17 cellular contexts compared by ENCODE assay signal in genomic region chr7:149297034-149297755, GRCh38. TPM values are rescaled to one million over a fixed set of nuclear protein-coding genes. Genes with fewer than 3 reads are reported as not detected.
DNase-seq lines count a peak whose midpoint lies in the region; ATAC-seq lines count a peak whose summit lies in the region.
"Had no signal": no experiment of that assay in that cellular context is flagged by ENCODE, and none has a peak within 500 bp of the region (broad histone marks: within the 10 kb centered on the region; RNA-seq: fewer than 3 reads in every experiment).

No MANE protein-coding gene starts in this region.

- H3K4me3 Mint-ChIP-seq in activated CD4-positive, alpha-beta T cell treated with anti-CD3 and anti-CD28 coated beads for 36 hours, result no peak overlapping the region
- no peak overlapping the region for H3K4me3 Mint-ChIP-seq in activated naive CD4-positive, alpha-beta T cell treated with anti-CD3 and anti-CD28 coated beads, Interleukin-2, amount 50 U/mL, for 24 hours
- H3K4me3 Mint-ChIP-seq in activated naive CD8-positive, alpha-beta T cell, result no peak overlapping the region
- H3K4me3 Mint-ChIP-seq in stimulated activated naive CD8-positive, alpha-beta T cell treated with anti-CD3 and anti-CD28 coated beads, Interleukin-15, amount 100 ng/mL, for 72 hours, result no peak overlapping the region

- H3K27me3 Mint-ChIP-seq in activated CD4-positive, alpha-beta T cell treated with anti-CD3 and anti-CD28 coated beads for 36 hours, result no peaks in the 10 kb centered on the region
- no peaks in the 10 kb centered on the region for H3K27me3 Mint-ChIP-seq in activated naive CD4-positive, alpha-beta T cell treated with anti-CD3 and anti-CD28 coated beads, Interleukin-2, amount 50 U/mL, for 24 hours
- H3K27me3 Mint-ChIP-seq in activated naive CD8-positive, alpha-beta T cell, result no peaks in the 10 kb centered on the region
- no peaks in the 10 kb centered on the region for H3K27me3 Mint-ChIP-seq in stimulated activated naive CD8-positive, alpha-beta T cell treated with anti-CD3 and anti-CD28 coated beads, Interleukin-15, amount 100 ng/mL, for 72 hours

- POLR2A ChIA-PET in activated CD4-positive, alpha-beta T cell treated with anti-CD3 and anti-CD28 coated beads for 36 hours (lab: Charles Lee), result no interaction called here

- peaks cover 15% of the 10 kb centered on the region for H3K4me1 Mint-ChIP-seq in activated CD4-positive, alpha-beta T cell treated with anti-CD3 and anti-CD28 coated beads for 36 hours
- peaks cover 6% of the 10 kb centered on the region for H3K4me1 Mint-ChIP-seq in activated naive CD4-positive, alpha-beta T cell treated with anti-CD3 and anti-CD28 coated beads, Interleukin-2, amount 50 U/mL, for 24 hours
- peaks cover 4% of the 10 kb centered on the region for H3K4me1 Mint-ChIP-seq in activated naive CD8-positive, alpha-beta T cell (ENCODE audit: low read depth)
- H3K4me1 Mint-ChIP-seq in stimulated activated naive CD8-positive, alpha-beta T cell treated with anti-CD3 and anti-CD28 coated beads, Interleukin-15, amount 100 ng/mL, for 72 hours, result peaks cover 8% of the 10 kb centered on the region

- peak overlapping the region; percentile 88 for H3K27ac Mint-ChIP-seq in activated CD4-positive, alpha-beta T cell treated with anti-CD3 and anti-CD28 coated beads for 36 hours
- peak overlapping the region; percentile 68 for H3K27ac Mint-ChIP-seq in activated naive CD4-positive, alpha-beta T cell treated with anti-CD3 and anti-CD28 coated beads, Interleukin-2, amount 50 U/mL, for 24 hours
- peak overlapping the region; percentile 86 for H3K27ac Mint-ChIP-seq in activated naive CD8-positive, alpha-beta T cell
- H3K27ac Mint-ChIP-seq in stimulated activated naive CD8-positive, alpha-beta T cell treated with anti-CD3 and anti-CD28 coated beads, Interleukin-15, amount 100 ng/mL, for 72 hours, result peak overlapping the region in 1 of 2 donors; percentile 69

- ATAC-seq in activated CD4-positive, alpha-beta T cell treated with anti-CD3 and anti-CD28 coated beads for 36 hours, result peak; percentile 93
- ATAC-seq in stimulated activated naive CD8-positive, alpha-beta T cell treated with anti-CD3 and anti-CD28 coated beads, Interleukin-15, amount 100 ng/mL, for 72 hours, result peak; percentile 37
- ATAC-seq in GM21825 (IDR thresholded peaks at IDR 0.05; ENCODE audit: unreplicated experiment), result no peak
- ATAC-seq: HCT116, Panc1, Right ventricle myocardium inferior had no signal

- DNase-seq in activated CD4-positive, alpha-beta T cell treated with anti-CD3 and anti-CD28 coated beads for 36 hours, result no peak
- DNase-seq in activated CD4-positive, alpha-beta T cell treated with anti-CD3 and anti-CD28 coated beads, Interleukin-2, amount 50 U/mL, for 4 hours, result no peak
- DNase-seq in activated naive CD4-positive, alpha-beta T cell treated with anti-CD3 and anti-CD28 coated beads, Interleukin-2, amount 50 U/mL, for 16 hours, result no peak
- peak in 1 of 2 donors; percentile 1 for DNase-seq in stimulated activated naive CD8-positive, alpha-beta T cell treated with anti-CD3 and anti-CD28 coated beads, Interleukin-15, amount 100 ng/mL, for 72 hours
- DNase-seq in cerebellar nuclear complex (lab: John Stamatoyannopoulos, UW), result no peak
- DNase-seq: C1 segment of cervical spinal cord, Caco-2, NCI-H1417, NCI-H1930, NCI-H2171, NCI-H446 treated with DMSO at 0.1 percent for 48 hours had no signal

- CTCF ChIA-PET in activated CD4-positive, alpha-beta T cell treated with anti-CD3 and anti-CD28 coated beads for 36 hours (lab: Charles Lee), result interaction anchor here (0.6 to 1.2 kb wide), 4 partner anchors 13 to 190 kb away, joined by 3 to 6 read pairs (median 4); no protein-coding TSS in a partner anchor

- intact Hi-C loops in activated CD4-positive, alpha-beta T cell treated with anti-CD3 and anti-CD28 coated beads for 36 hours (cut with DNase I, micrococcal nuclease), result no loop called here

- peaks cover 4% of the 10 kb centered on the region for H3K36me3 Mint-ChIP-seq in activated CD4-positive, alpha-beta T cell treated with anti-CD3 and anti-CD28 coated beads for 36 hours (ENCODE audit: low read depth)
- peaks cover 3% of the 10 kb centered on the region for H3K36me3 Mint-ChIP-seq in activated naive CD4-positive, alpha-beta T cell treated with anti-CD3 and anti-CD28 coated beads, Interleukin-2, amount 50 U/mL, for 24 hours
- no peaks in the 10 kb centered on the region for H3K36me3 Mint-ChIP-seq in activated naive CD8-positive, alpha-beta T cell

- no peaks in the 10 kb centered on the region for H3K9me3 Mint-ChIP-seq in activated CD4-positive, alpha-beta T cell treated with anti-CD3 and anti-CD28 coated beads for 36 hours (ENCODE audit: low read depth)
- no peaks in the 10 kb centered on the region for H3K9me3 Mint-ChIP-seq in activated naive CD4-positive, alpha-beta T cell treated with anti-CD3 and anti-CD28 coated beads, Interleukin-2, amount 50 U/mL, for 24 hours
- H3K9me3 Mint-ChIP-seq in activated naive CD8-positive, alpha-beta T cell (ENCODE audit: low read depth), result no peaks in the 10 kb centered on the region
- peaks cover 0 to 12% of the 10 kb centered on the region in 2 donors for H3K9me3 Mint-ChIP-seq in stimulated activated naive CD8-positive, alpha-beta T cell treated with anti-CD3 and anti-CD28 coated beads, Interleukin-15, amount 100 ng/mL, for 72 hours

RNA-seq across cellular contexts. Expression of gene ZNF783, which starts 35.2 kb away (rescaled TPM):
- 10 to 100 TPM; 14.5 to 15.4 TPM for total RNA-seq in activated CD4-positive, alpha-beta T cell treated with anti-CD3 and anti-CD28 coated beads for 36 hours

RNA-seq across cellular contexts. Expression of gene ZNF212, which starts 57.7 kb away (rescaled TPM):
- total RNA-seq in activated CD4-positive, alpha-beta T cell treated with anti-CD3 and anti-CD28 coated beads for 36 hours, result 10 to 100 TPM in 1 of 2 experiments, 1 to 10 TPM in 1; 9.9 to 15.9 TPM
